In the genomic region with DNA sequence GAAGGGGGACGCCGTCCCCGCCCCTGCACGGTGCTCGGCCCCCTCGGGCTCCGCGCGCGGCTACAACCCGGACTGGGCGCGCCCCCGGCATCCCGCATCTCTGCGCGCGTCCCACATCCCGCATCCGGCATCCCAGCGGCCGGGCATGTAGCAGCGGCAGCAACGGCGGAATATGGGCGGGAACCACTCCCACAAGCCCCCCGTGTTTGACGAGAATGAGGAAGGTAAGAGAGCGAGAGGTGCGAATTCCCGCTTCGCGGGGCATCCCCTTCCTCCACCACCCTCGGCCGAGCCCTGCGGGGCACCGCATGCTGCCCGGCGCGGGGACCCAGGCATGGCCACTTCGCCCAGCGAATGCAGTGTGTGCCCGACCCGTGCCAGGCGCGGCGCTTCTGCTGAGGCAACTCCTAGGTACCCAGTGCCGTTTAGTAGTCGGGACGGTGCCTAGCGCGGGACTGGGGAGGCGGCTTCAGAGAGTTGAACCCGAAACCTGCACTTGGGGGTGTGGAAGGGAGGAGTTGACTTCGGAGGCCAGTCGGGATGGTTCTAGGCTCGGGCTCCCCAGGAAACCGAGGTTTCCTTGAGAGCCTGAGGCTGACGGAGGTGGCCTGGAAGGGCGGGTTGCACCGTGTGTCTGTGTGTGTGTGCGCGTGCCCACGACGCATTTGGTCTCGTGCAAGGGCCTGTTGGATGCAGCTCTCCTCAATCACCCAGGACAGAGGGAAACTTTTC, we compare ENCODE assay signal across 8 cellular contexts. TPM values are rescaled to one million over a fixed set of nuclear protein-coding genes. Genes with fewer than 3 reads are reported as not detected.
DNase-seq lines count a peak whose midpoint lies in the region; ATAC-seq and TF ChIP-seq lines count a peak whose summit lies in the region.

No MANE protein-coding gene starts in this region.

- 1% methylated on average over 66 of the region's 66 CpGs for WGBS in urinary bladder

- no peaks in the 10 kb centered on the region for H3K36me3 ChIP-seq in urinary bladder (ENCODE audit: insufficient read depth)
- H3K36me3 ChIP-seq in effector memory CD4-positive, alpha-beta T cell (ENCODE audit: control insufficient read depth, insufficient read depth, low read length): no peaks in the 10 kb centered on the region

- peak overlapping the region; percentile 87 for H3K4me3 Mint-ChIP-seq in mesothelial cell of epicardium

- TF ChIP-seq CTCF in mesothelial cell of epicardium (IDR thresholded peaks at IDR 0.05; ENCODE audit: unreplicated experiment): no peak

- no peak overlapping the region for H3K27ac Mint-ChIP-seq in mesothelial cell of epicardium

- peaks cover 8% of the 10 kb centered on the region for H3K4me1 Mint-ChIP-seq in mesothelial cell of epicardium

- H3K4me3 ChIP-seq in urinary bladder (ENCODE audit: low read depth, low read length): peak overlapping the region; percentile 46
- no peak overlapping the region for H3K4me3 ChIP-seq in effector memory CD4-positive, alpha-beta T cell (ENCODE audit: insufficient read depth, low read depth, low read length, poor library complexity, severe bottlenecking)

- H3K27me3 ChIP-seq in effector memory CD4-positive, alpha-beta T cell (replicated peaks; ENCODE audit: control insufficient read depth, insufficient read depth, low read length, poor library complexity, severe bottlenecking): no peaks in the 10 kb centered on the region

- H3K27ac ChIP-seq in urinary bladder (ENCODE audit: low read depth): no peak overlapping the region
- H3K27ac ChIP-seq in effector memory CD4-positive, alpha-beta T cell (ENCODE audit: insufficient read depth, low read length, poor library complexity, severe bottlenecking): no peak overlapping the region

- DNase-seq in Right ventricle myocardium inferior (ENCODE audit: missing footprints) (no peak), cardiac septum (ENCODE audit: low spot score) (no peak), dermis blood vessel endothelial cell (peak; percentile 50), mesothelial cell of epicardium (ENCODE audit: low spot score in 2 of 2, unreplicated experiment in 2 of 2) (peak in 1 of 2 experiments; percentile 42), mesenteric fat pad (ENCODE audit: low spot score) (no peak), SHP77 treated with DMSO at 0.1 percent for 48 hours (lab: John Stamatoyannopoulos, UW) (no peak)
- no peak for DNase-seq in effector memory CD4-positive, alpha-beta T cell

- intact Hi-C loops in Right ventricle myocardium inferior (cut with DNase I) (loop anchor here (2.0 to 5.0 kb wide), 2 partner anchors 90 to 761 kb away; no protein-coding TSS in a partner anchor), cardiac septum (cut with DNase I) (loop anchor here (5.0 kb wide), 2 partner anchors 410 to 760 kb away; no protein-coding TSS in a partner anchor)

- peak; percentile 19 for ATAC-seq in Right ventricle myocardium inferior

- H3K36me3 Mint-ChIP-seq in mesothelial cell of epicardium: no peaks in the 10 kb centered on the region

- H3K9me3 Mint-ChIP-seq in mesothelial cell of epicardium: no peaks in the 10 kb centered on the region

- H3K27me3 Mint-ChIP-seq in mesothelial cell of epicardium (ENCODE audit: low read depth): peaks cover 81% of the 10 kb centered on the region

- no peaks in the 10 kb centered on the region for H3K4me1 ChIP-seq in urinary bladder (ENCODE audit: insufficient read depth)
- peaks cover 6% of the 10 kb centered on the region for H3K4me1 ChIP-seq in effector memory CD4-positive, alpha-beta T cell (ENCODE audit: control insufficient read depth, insufficient read depth, low read length, poor library complexity, severe bottlenecking)

- no peaks in the 10 kb centered on the region for H3K9me3 ChIP-seq in effector memory CD4-positive, alpha-beta T cell (ENCODE audit: control insufficient read depth, low read length)

RNA-seq across cellular contexts. Expression of a gene that starts 0.6 kb away (rescaled TPM):
- total RNA-seq in Right ventricle myocardium inferior (0.89 TPM), cardiac septum (0.22 TPM), dermis blood vessel endothelial cell (24.2 and 24.6 TPM in 2 replicates), mesothelial cell of epicardium (0.69 to 0.96 TPM (median 0.81 TPM) in 3 replicates), urinary bladder (12.1 TPM), mesenteric fat pad (4.3 TPM)
- polyA plus RNA-seq in urinary bladder: 2.1 TPM

RNA-seq across cellular contexts. Expression of a gene that starts 32.6 kb away (rescaled TPM):
- 0.81 TPM for total RNA-seq in Right ventricle myocardium inferior
- total RNA-seq in cardiac septum: not detected
- total RNA-seq in dermis blood vessel endothelial cell: 28.9 and 57.5 TPM in 2 replicates
- 13.9 to 18.0 TPM (median 16.9 TPM) in 3 replicates for total RNA-seq in mesothelial cell of epicardium
- total RNA-seq in urinary bladder: 24.2 TPM
- 10.1 TPM for polyA plus RNA-seq in urinary bladder
- 1.4 TPM for total RNA-seq in mesenteric fat pad
